In genomic region chr19:4962085-4962619, GRCh38 we compare ENCODE assay signal across 21 cellular contexts. TPM values are rescaled to one million over a fixed set of nuclear protein-coding genes. Genes with fewer than 3 reads are reported as not detected.
DNase-seq lines count a peak whose midpoint lies in the region; ATAC-seq, FAIRE-seq and TF ChIP-seq lines count a peak whose summit lies in the region.
"Had no signal": no experiment of that assay in that cellular context is flagged by ENCODE, and none has a peak within 500 bp of the region (broad histone marks: within the 10 kb centered on the region; RNA-seq: fewer than 3 reads in every experiment).

No MANE protein-coding gene starts in this region.

- TF ChIP-seq POLR2A in HepG2 (IDR thresholded peaks at IDR 0.05; ENCODE audit: insufficient read depth in 1 of 2, low read depth in 2 of 2, low read length in 2 of 2) (no peak), right lobe of liver (IDR thresholded peaks at IDR 0.05) (no peak), K562 (conservative IDR thresholded peaks at IDR 0.05) (no peak), heart left ventricle (IDR thresholded peaks at IDR 0.05) (no peak)

- FAIRE-seq in HepG2 (lab: Jason Lieb, UNC), result no peak
- no peak for FAIRE-seq in K562 (lab: Jason Lieb, UNC)
- FAIRE-seq: GM12892, GM18507 had no signal

- no peaks in the 10 kb centered on the region for H3K79me2 ChIP-seq in HepG2 (ENCODE audit: insufficient read depth, low read length)
- no peaks in the 10 kb centered on the region for H3K79me2 ChIP-seq in K562 (ENCODE audit: control insufficient read depth, insufficient read depth, low read length)

- H3K4me3 ChIP-seq in HepG2 (replicated peaks in 1 of 3; ENCODE audit: insufficient read depth in 1 of 3, low read depth in 2 of 3, low read length in 3 of 3) (no peak overlapping the region), right lobe of liver (no peak overlapping the region), K562 (no peak overlapping the region), mucosa of descending colon (no peak overlapping the region), heart left ventricle (no peak overlapping the region)
- H3K4me3 ChIP-seq: GM23248, HAP-1 had no signal

- H2AFZ ChIP-seq in HepG2 (ENCODE audit: low read length) (no peak overlapping the region), K562 (ENCODE audit: low read depth, low read length) (no peak overlapping the region)
- H2AFZ ChIP-seq: GM23248 had no signal

- BruUV-seq in HepG2 (replicated peaks; lab: Mats Ljungman, UMichigan), result no TSS peak
- no TSS peak for BruUV-seq in K562 (replicated peaks; lab: Mats Ljungman, UMichigan)

- TF ChIP-seq RAD21 in HepG2 (CRISPR knock-in tag; IDR thresholded peaks at IDR 0.05) (no peak), K562 (CRISPR knock-in tag; conservative IDR thresholded peaks at IDR 0.05 in 1 of 2, IDR thresholded peaks at IDR 0.05 in 1 of 2) (no peak)

- DNase-seq in HepG2 (ENCODE audit: low spot score) (no peak), right lobe of liver (no peak), K562 (ENCODE audit: extremely low read depth in 1 of 4, low spot score in 3 of 4) (no peak), mucosa of descending colon (no peak), Right ventricle myocardium inferior (ENCODE audit: missing footprints) (no peak), AG08396 (ENCODE audit: low spot score) (no peak), heart left ventricle (no peak)
- DNase-seq: 8988T; BE2C; C1 segment of cervical spinal cord; Caco-2; CD4-positive, alpha-beta T cell; GM23248; IMR-90; KBM-7 had no signal

- peaks cover 1% of the 10 kb centered on the region; the same call in 1 of the 2 replicates for H3K4me1 ChIP-seq in HepG2 (ENCODE audit: insufficient read depth, low read length)
- H3K4me1 ChIP-seq in right lobe of liver, result no peaks in the 10 kb centered on the region
- H3K4me1 ChIP-seq in K562 (replicated peaks in 1 of 2; ENCODE audit: control insufficient read depth in 2 of 2, insufficient read depth in 2 of 2, low read length in 2 of 2), result peaks cover 2 to 16% of the 10 kb centered on the region in 2 experiments; a peak in 4 of 5 replicates
- no peaks in the 10 kb centered on the region for H3K4me1 ChIP-seq in mucosa of descending colon (ENCODE audit: low read depth)
- no peaks in the 10 kb centered on the region for H3K4me1 ChIP-seq in heart left ventricle
- H3K4me1 ChIP-seq: BE2C, Caco-2, HAP-1 had no signal

- intact Hi-C loops in HepG2 (cut with micrococcal nuclease; ENCODE audit: unreplicated experiment) (no loop called here), right lobe of liver (cut with DNase I) (no loop called here), K562 (cut with micrococcal nuclease) (no loop called here), mucosa of descending colon (cut with DNase I, micrococcal nuclease) (no loop called here), Right ventricle myocardium inferior (cut with DNase I) (no loop called here), heart left ventricle (cut with DNase I) (no loop called here)

- ATAC-seq in HepG2 (no peak), right lobe of liver (no peak), K562 (no peak), mucosa of descending colon (peak; percentile 30), Right ventricle myocardium inferior (no peak), heart left ventricle (no peak)

- POLR2A ChIA-PET in HepG2 (lab: Yijun Ruan, JAX) (no interaction called here), K562 (lab: Yijun Ruan, JAX) (no interaction called here)

- H3K27me3 ChIP-seq in HepG2 (ENCODE audit: control insufficient read depth in 1 of 2, insufficient read depth in 2 of 2, low read length in 2 of 2) (no peaks in the 10 kb centered on the region; a peak in 1 of 5 replicates), right lobe of liver (no peaks in the 10 kb centered on the region), K562 (ENCODE audit: control insufficient read depth in 2 of 2, insufficient read depth in 2 of 2, low read length in 2 of 2) (no peaks in the 10 kb centered on the region), heart left ventricle (no peaks in the 10 kb centered on the region)
- H3K27me3 ChIP-seq: BE2C had no signal

- TF ChIP-seq CTCF in HepG2 (CRISPR knock-in tag; IDR thresholded peaks at IDR 0.05) (no peak), right lobe of liver (IDR thresholded peaks at IDR 0.05) (no peak), K562 (IDR thresholded peaks at IDR 0.05 in 2 of 3, conservative IDR thresholded peaks at IDR 0.05 in 1 of 3; ENCODE audit: insufficient read depth in 2 of 3, low read depth in 1 of 3, low read length in 3 of 3) (no peak), mucosa of descending colon (IDR thresholded peaks at IDR 0.05) (no peak), heart left ventricle (IDR thresholded peaks at IDR 0.05) (no peak)

- no peak overlapping the region for H3K27ac ChIP-seq in HepG2 (ENCODE audit: extremely low read length, insufficient read depth, low read length)
- H3K27ac ChIP-seq in right lobe of liver, result no peak overlapping the region
- no peak overlapping the region for H3K27ac ChIP-seq in K562 (ENCODE audit: extremely low read depth, low read depth, low read length)
- H3K27ac ChIP-seq in heart left ventricle, result no peak overlapping the region
- H3K27ac ChIP-seq: GM23248, HL-60 had no signal

- WGBS in HepG2 (ENCODE audit: low lambda C conversion rate), result 94% methylated on average over 4 of the region's 7 CpGs
- 82% methylated on average over 3 of the region's 7 CpGs for WGBS in right lobe of liver (ENCODE audit: insufficient coverage, low coverage, low lambda C conversion rate, missing lambda C conversion rate)
- 93% methylated on average over 7 of the region's 7 CpGs for WGBS in K562 (ENCODE audit: insufficient coverage, low coverage, missing lambda C conversion rate)
- WGBS in heart left ventricle, 4 donors, result 96 to 99% (median 97%) methylated on average over 7 of the region's 7 CpGs

- H3K9me3 ChIP-seq in HepG2 (ENCODE audit: low read length) (no peaks in the 10 kb centered on the region), right lobe of liver (no peaks in the 10 kb centered on the region), K562 (replicated peaks; ENCODE audit: control insufficient read depth, insufficient read depth, low read depth, low read length) (no peaks in the 10 kb centered on the region), mucosa of descending colon (no peaks in the 10 kb centered on the region), heart left ventricle (no peaks in the 10 kb centered on the region)
- H3K9me3 ChIP-seq: BE2C, Caco-2, HAP-1 had no signal

- H3K4me2 ChIP-seq in HepG2 (ENCODE audit: low read depth, low read length), result no peak overlapping the region
- H3K4me2 ChIP-seq in K562 (ENCODE audit: insufficient read depth, low read length), result no peak overlapping the region

- peaks cover 13 to 25% of the 10 kb centered on the region in 2 experiments; a peak in 4 of 5 replicates for H3K36me3 ChIP-seq in HepG2 (replicated peaks in 1 of 2; ENCODE audit: control insufficient read depth in 1 of 2, insufficient read depth in 2 of 2, low read length in 2 of 2)
- no peaks in the 10 kb centered on the region for H3K36me3 ChIP-seq in right lobe of liver
- H3K36me3 ChIP-seq in K562 (ENCODE audit: control insufficient read depth, insufficient read depth, low read length), result peaks cover 48% of the 10 kb centered on the region; the same call in 2 of the 3 replicates
- H3K36me3 ChIP-seq in mucosa of descending colon (ENCODE audit: low read depth), result no peaks in the 10 kb centered on the region
- peaks cover 0 to 8% (median 0%) of the 10 kb centered on the region in 9 donors for H3K36me3 ChIP-seq in heart left ventricle

- in situ Hi-C loops in HepG2 (cut with HindIII; ENCODE audit: extremely low pct_ligation_motif_present, low pct_unique_long_range_greater_than_20kb), result no loop called here
- in situ Hi-C loops in K562 (cut with MboI), result no loop called here

- CTCF ChIA-PET in HepG2 (lab: Yijun Ruan, JAX; ENCODE audit: low intra/inter-chr PET ratio, low total read pairs), result no interaction called here
- CTCF ChIA-PET in K562 (lab: Yijun Ruan, JAX; ENCODE audit: low intra/inter-chr PET ratio), result no interaction called here

- TF ChIP-seq EP300 in HepG2 (IDR thresholded peaks at IDR 0.05; ENCODE audit: low read depth in 2 of 2, low read length in 2 of 2) (no peak), HepG2 (CRISPR knock-in tag; IDR thresholded peaks at IDR 0.05; ENCODE audit: borderline replicate concordance) (no peak), K562 (IDR thresholded peaks at IDR 0.05; ENCODE audit: low read length) (no peak)

- H4K20me1 ChIP-seq in HepG2 (ENCODE audit: insufficient read depth, low read length) (no peaks in the 10 kb centered on the region), K562 (replicated peaks; ENCODE audit: control insufficient read depth, insufficient read depth, low read length) (no peaks in the 10 kb centered on the region)

- H3K9me1 ChIP-seq in K562 (ENCODE audit: control insufficient read depth, insufficient read depth, low read length), result no peaks in the 10 kb centered on the region

- H3K9ac ChIP-seq in HepG2 (ENCODE audit: insufficient read depth, low read depth, low read length) (no peak overlapping the region), K562 (ENCODE audit: insufficient read depth in 1 of 2, low read depth in 2 of 2, low read length in 2 of 2) (no peak overlapping the region)
- H3K9ac ChIP-seq: GM23248 had no signal

RNA-seq across cellular contexts. Expression of gene KDM4B, which starts 6.8 kb away (rescaled TPM):
- total RNA-seq in HepG2 (2016; rRNA removed; fragmentation: Illumina TruSeq; extraction: Trizol) (4.4 and 4.9 TPM in 2 replicates), right lobe of liver (10 to 100 TPM; 14.2 to 36.9 (median 29.1) TPM), K562 (2014; rRNA removed) (11.0 and 12.0 TPM in 2 replicates), K562 (2014; rRNA removed; fragmentation: Illumina TruSeq; extraction: Trizol) (3.6 and 4.5 TPM in 2 replicates), K562 (2015; rRNA removed; fragmentation: Illumina TruSeq; extraction: Trizol) (7.3 and 7.7 TPM in 2 replicates), K562 (2021) (29.9 TPM in 2 replicates), mucosa of descending colon (10 to 100 TPM; 42.7 to 53.8 (median 50.0) TPM), Right ventricle myocardium inferior (38.6 TPM), heart left ventricle (10 to 100 TPM; 21.5 to 36.5 (median 28.1) TPM)
- total RNA-seq in HepG2 (2016; cell fraction: cytosol; rRNA removed; fragmentation: Illumina TruSeq; extraction: Trizol; ENCODE audit: low read depth), result 8.2 and 11.5 TPM in 2 replicates
- 3.5 and 4.9 TPM in 2 replicates for total RNA-seq in HepG2 (2016; cell fraction: insoluble cytoplasmic fraction; rRNA removed; fragmentation: Illumina TruSeq; extraction: Trizol)
- 3.1 and 3.8 TPM in 2 replicates for total RNA-seq in HepG2 (2016; cell fraction: membrane; rRNA removed; fragmentation: Illumina TruSeq; extraction: Trizol)
- 3.9 and 4.5 TPM in 2 replicates for total RNA-seq in HepG2 (2016; cell fraction: nucleus; rRNA removed; fragmentation: Illumina TruSeq; extraction: Trizol)
- polyA plus RNA-seq in HepG2 (2011; rRNA removed) (14.6 and 18.6 TPM in 2 replicates), K562 (2011; rRNA removed) (11.2 and 20.3 TPM in 2 replicates), K562 (2014; fragmentation: Illumina TruSeq; extraction: Trizol) (5.1 and 10.5 TPM in 2 replicates), K562 (2014; fragmentation: Nextera tagmentation; extraction: Ambion mirVana) (under 1 TPM; 0.21 to 0.25 TPM), K562 (2014; rRNA removed) (11.5 and 13.7 TPM in 2 replicates), heart left ventricle (10 to 100 TPM; 22.6 to 24.3 TPM)
- polyA plus RNA-seq in HepG2 (2011; cell fraction: cytosol; rRNA removed), result 6.9 and 11.2 TPM in 2 replicates
- polyA plus RNA-seq in HepG2 (2011; cell fraction: nucleus; rRNA removed), result 33.5 and 43.5 TPM in 2 replicates
- polyA plus RNA-seq in HepG2 (2012), result 13.7 TPM in 2 replicates
- polyA plus RNA-seq in HepG2 (2016; cell fraction: cytosol; fragmentation: Illumina TruSeq; extraction: Trizol; ENCODE audit: low read depth), result 0.49 and 0.51 TPM in 2 replicates
- polyA plus RNA-seq in HepG2 (2016; cell fraction: insoluble cytoplasmic fraction; fragmentation: Illumina TruSeq; extraction: Trizol; ENCODE audit: low read depth), result 4.1 and 5.2 TPM in 2 replicates
- 0.86 and 1.2 TPM in 2 replicates for polyA plus RNA-seq in HepG2 (2016; cell fraction: membrane; fragmentation: Illumina TruSeq; extraction: Trizol; ENCODE audit: low read depth)
- polyA plus RNA-seq in HepG2 (2016; cell fraction: nucleus; fragmentation: Illumina TruSeq; extraction: Trizol; ENCODE audit: insufficient read depth, low read depth), result 7.8 and 9.0 TPM in 2 replicates
- polyA minus RNA-seq in HepG2 (2011; rRNA and poly(A)+ RNA removed; ENCODE audit: low replicate concordance), result 27.9 and 166 TPM in 2 replicates
- polyA minus RNA-seq in HepG2 (2011; cell fraction: cytosol; rRNA and poly(A)+ RNA removed), result 29.8 and 30.8 TPM in 2 replicates
- 29.2 and 30.7 TPM in 2 replicates for polyA minus RNA-seq in HepG2 (2011; cell fraction: nucleus; rRNA and poly(A)+ RNA removed)
- total RNA-seq in K562 (2011; cell fraction: chromatin; rRNA removed; ENCODE audit: low replicate concordance), result 107 and 202 TPM in 2 replicates
- total RNA-seq in K562 (2011; cell fraction: nucleolus; rRNA removed), result 89.1 and 93.6 TPM in 2 replicates
- 45.3 and 67.9 TPM in 2 replicates for total RNA-seq in K562 (2011; cell fraction: nucleoplasm; rRNA removed)
- 10.4 and 17.7 TPM in 2 replicates for polyA plus RNA-seq in K562 (2011; cell fraction: cytosol; rRNA removed)
- polyA plus RNA-seq in K562 (2011; cell fraction: nucleus; rRNA removed), result 25.6 and 35.2 TPM in 2 replicates
- polyA plus RNA-seq in K562 (2012), result 16.8 and 24.0 TPM in 2 replicates
- 10.5 and 14.0 TPM in 2 replicates for polyA minus RNA-seq in K562 (2011; rRNA and poly(A)+ RNA removed)
- polyA minus RNA-seq in K562 (2011; cell fraction: cytosol; rRNA and poly(A)+ RNA removed), result 34.8 and 59.5 TPM in 2 replicates
- 26.9 and 35.7 TPM in 2 replicates for polyA minus RNA-seq in K562 (2011; cell fraction: nucleus; rRNA and poly(A)+ RNA removed)

RNA-seq across cellular contexts. Expression of gene UHRF1, which starts 52.9 kb away (rescaled TPM):
- total RNA-seq in HepG2 (2016; rRNA removed; fragmentation: Illumina TruSeq; extraction: Trizol), result 77.7 and 78.4 TPM in 2 replicates
- total RNA-seq in HepG2 (2016; cell fraction: cytosol; rRNA removed; fragmentation: Illumina TruSeq; extraction: Trizol; ENCODE audit: low read depth), result 3.9 and 6.2 TPM in 2 replicates
- 67.8 and 81.6 TPM in 2 replicates for total RNA-seq in HepG2 (2016; cell fraction: insoluble cytoplasmic fraction; rRNA removed; fragmentation: Illumina TruSeq; extraction: Trizol)
- total RNA-seq in HepG2 (2016; cell fraction: membrane; rRNA removed; fragmentation: Illumina TruSeq; extraction: Trizol), result 20.0 and 21.7 TPM in 2 replicates
- total RNA-seq in HepG2 (2016; cell fraction: nucleus; rRNA removed; fragmentation: Illumina TruSeq; extraction: Trizol), result 44.9 and 50.5 TPM in 2 replicates
- polyA plus RNA-seq in HepG2 (2011; rRNA removed), result 6.6 and 6.8 TPM in 2 replicates
- polyA plus RNA-seq in HepG2 (2011; cell fraction: cytosol; rRNA removed), result 3.1 and 4.8 TPM in 2 replicates
- polyA plus RNA-seq in HepG2 (2011; cell fraction: nucleus; rRNA removed), result 10.7 and 15.0 TPM in 2 replicates
- 6.1 and 15.1 TPM in 2 replicates for polyA plus RNA-seq in HepG2 (2012)
- 2.1 and 2.4 TPM in 2 replicates for polyA plus RNA-seq in HepG2 (2016; cell fraction: cytosol; fragmentation: Illumina TruSeq; extraction: Trizol; ENCODE audit: low read depth)
- 65.4 and 73.6 TPM in 2 replicates for polyA plus RNA-seq in HepG2 (2016; cell fraction: insoluble cytoplasmic fraction; fragmentation: Illumina TruSeq; extraction: Trizol; ENCODE audit: low read depth)
- polyA plus RNA-seq in HepG2 (2016; cell fraction: membrane; fragmentation: Illumina TruSeq; extraction: Trizol; ENCODE audit: low read depth), result 7.7 and 8.4 TPM in 2 replicates
- polyA plus RNA-seq in HepG2 (2016; cell fraction: nucleus; fragmentation: Illumina TruSeq; extraction: Trizol; ENCODE audit: insufficient read depth, low read depth), result 78.8 and 80.1 TPM in 2 replicates
- polyA minus RNA-seq in HepG2 (2011; rRNA and poly(A)+ RNA removed; ENCODE audit: low replicate concordance), result 16.7 and 45.7 TPM in 2 replicates
- polyA minus RNA-seq in HepG2 (2011; cell fraction: cytosol; rRNA and poly(A)+ RNA removed), result 4.4 and 8.6 TPM in 2 replicates
- 4.1 and 5.9 TPM in 2 replicates for polyA minus RNA-seq in HepG2 (2011; cell fraction: nucleus; rRNA and poly(A)+ RNA removed)
- total RNA-seq in right lobe of liver, result 1 to 10 TPM in 2 of 6 experiments, under 1 TPM in 4; 0.17 to 3.8 (median 0.82) TPM
- 18.6 and 36.9 TPM in 2 replicates for total RNA-seq in K562 (2011; cell fraction: chromatin; rRNA removed; ENCODE audit: low replicate concordance)
- total RNA-seq in K562 (2011; cell fraction: nucleolus; rRNA removed), result 23.3 and 25.5 TPM in 2 replicates
- 15.3 and 17.0 TPM in 2 replicates for total RNA-seq in K562 (2011; cell fraction: nucleoplasm; rRNA removed)
- total RNA-seq in K562 (2014; rRNA removed), result 65.5 and 73.3 TPM in 2 replicates
- total RNA-seq in K562 (2014; rRNA removed; fragmentation: Illumina TruSeq; extraction: Trizol), result 16.8 and 17.7 TPM in 2 replicates
- 42.3 and 42.6 TPM in 2 replicates for total RNA-seq in K562 (2015; rRNA removed; fragmentation: Illumina TruSeq; extraction: Trizol)
- 91.4 and 101 TPM in 2 replicates for total RNA-seq in K562 (2021)
- polyA plus RNA-seq in K562 (2011; rRNA removed), result 8.7 and 16.7 TPM in 2 replicates
- 8.1 and 14.0 TPM in 2 replicates for polyA plus RNA-seq in K562 (2011; cell fraction: cytosol; rRNA removed)
- polyA plus RNA-seq in K562 (2011; cell fraction: nucleus; rRNA removed), result 20.9 and 30.2 TPM in 2 replicates
- 23.4 and 46.2 TPM in 2 replicates for polyA plus RNA-seq in K562 (2012)
- 30.9 and 49.5 TPM in 2 replicates for polyA plus RNA-seq in K562 (2014; fragmentation: Illumina TruSeq; extraction: Trizol)
- polyA plus RNA-seq in K562 (2014; fragmentation: Nextera tagmentation; extraction: Ambion mirVana), result 10 to 100 TPM in 1 of 2 experiments, 1 to 10 TPM in 1; 6.0 to 14.2 TPM
- 44.0 and 47.4 TPM in 2 replicates for polyA plus RNA-seq in K562 (2014; rRNA removed)
- 8.0 and 10.3 TPM in 2 replicates for polyA minus RNA-seq in K562 (2011; rRNA and poly(A)+ RNA removed)
- polyA minus RNA-seq in K562 (2011; cell fraction: cytosol; rRNA and poly(A)+ RNA removed), result 14.2 and 19.1 TPM in 2 replicates
- 8.3 and 9.4 TPM in 2 replicates for polyA minus RNA-seq in K562 (2011; cell fraction: nucleus; rRNA and poly(A)+ RNA removed)
- 10 to 100 TPM in 1 of 3 donors, 1 to 10 TPM in 2; 3.2 to 13.4 (median 4.2) TPM for total RNA-seq in mucosa of descending colon
- total RNA-seq in Right ventricle myocardium inferior, result 2.3 TPM
- 1 to 10 TPM in 2 of 9 donors, under 1 TPM in 7; 0.25 to 8.9 (median 0.89) TPM for total RNA-seq in heart left ventricle
- under 1 TPM; 0.34 to 0.69 TPM for polyA plus RNA-seq in heart left ventricle

RNA-seq across cellular contexts. Expression of gene ARRDC5, which starts 59.5 kb away (rescaled TPM):
- not detected in 2 replicates for total RNA-seq in HepG2 (2016; rRNA removed; fragmentation: Illumina TruSeq; extraction: Trizol)
- total RNA-seq in HepG2 (2016; cell fraction: cytosol; rRNA removed; fragmentation: Illumina TruSeq; extraction: Trizol; ENCODE audit: low read depth), result not detected in 2 replicates
- total RNA-seq in HepG2 (2016; cell fraction: insoluble cytoplasmic fraction; rRNA removed; fragmentation: Illumina TruSeq; extraction: Trizol), result not detected in 2 replicates
- total RNA-seq in HepG2 (2016; cell fraction: membrane; rRNA removed; fragmentation: Illumina TruSeq; extraction: Trizol), result not detected in 2 replicates
- not detected in 2 replicates for total RNA-seq in HepG2 (2016; cell fraction: nucleus; rRNA removed; fragmentation: Illumina TruSeq; extraction: Trizol)
- polyA plus RNA-seq in HepG2 (2011; rRNA removed), result not detected in 2 replicates
- polyA plus RNA-seq in HepG2 (2011; cell fraction: cytosol; rRNA removed), result not detected in 2 replicates
- polyA plus RNA-seq in HepG2 (2011; cell fraction: nucleus; rRNA removed), result not detected in 2 replicates
- not detected in 2 replicates for polyA plus RNA-seq in HepG2 (2012)
- polyA plus RNA-seq in HepG2 (2016; cell fraction: cytosol; fragmentation: Illumina TruSeq; extraction: Trizol; ENCODE audit: low read depth), result not detected in 2 replicates
- polyA plus RNA-seq in HepG2 (2016; cell fraction: insoluble cytoplasmic fraction; fragmentation: Illumina TruSeq; extraction: Trizol; ENCODE audit: low read depth), result not detected in 2 replicates
- polyA plus RNA-seq in HepG2 (2016; cell fraction: membrane; fragmentation: Illumina TruSeq; extraction: Trizol; ENCODE audit: low read depth), result not detected in 2 replicates
- not detected in 2 replicates for polyA plus RNA-seq in HepG2 (2016; cell fraction: nucleus; fragmentation: Illumina TruSeq; extraction: Trizol; ENCODE audit: insufficient read depth, low read depth)
- polyA minus RNA-seq in HepG2 (2011; rRNA and poly(A)+ RNA removed; ENCODE audit: low replicate concordance), result 0.09 TPM in 1 of 2 replicates, not detected in the other
- polyA minus RNA-seq in HepG2 (2011; cell fraction: cytosol; rRNA and poly(A)+ RNA removed), result not detected in 2 replicates
- not detected in 2 replicates for polyA minus RNA-seq in HepG2 (2011; cell fraction: nucleus; rRNA and poly(A)+ RNA removed)
- under 1 TPM in 3 of 6 experiments, not detected in 3; 0.15 to 0.35 (median 0.17) TPM for total RNA-seq in right lobe of liver
- not detected in 2 replicates for total RNA-seq in K562 (2011; cell fraction: chromatin; rRNA removed; ENCODE audit: low replicate concordance)
- total RNA-seq in K562 (2011; cell fraction: nucleolus; rRNA removed), result not detected in 2 replicates
- total RNA-seq in K562 (2011; cell fraction: nucleoplasm; rRNA removed), result not detected in 2 replicates
- total RNA-seq in K562 (2014; rRNA removed), result not detected in 2 replicates
- not detected in 2 replicates for total RNA-seq in K562 (2014; rRNA removed; fragmentation: Illumina TruSeq; extraction: Trizol)
- not detected in 2 replicates for total RNA-seq in K562 (2015; rRNA removed; fragmentation: Illumina TruSeq; extraction: Trizol)
- not detected in 2 replicates for total RNA-seq in K562 (2021)
- polyA plus RNA-seq in K562 (2011; rRNA removed), result not detected in 2 replicates
- not detected in 2 replicates for polyA plus RNA-seq in K562 (2011; cell fraction: cytosol; rRNA removed)
- polyA plus RNA-seq in K562 (2011; cell fraction: nucleus; rRNA removed), result not detected in 2 replicates
- polyA plus RNA-seq in K562 (2012), result not detected in 2 replicates
- polyA plus RNA-seq in K562 (2014; fragmentation: Illumina TruSeq; extraction: Trizol), result not detected in 2 replicates
- polyA plus RNA-seq in K562 (2014; fragmentation: Nextera tagmentation; extraction: Ambion mirVana), result not detected
- not detected in 2 replicates for polyA plus RNA-seq in K562 (2014; rRNA removed)
- not detected in 2 replicates for polyA minus RNA-seq in K562 (2011; rRNA and poly(A)+ RNA removed)
- not detected in 2 replicates for polyA minus RNA-seq in K562 (2011; cell fraction: cytosol; rRNA and poly(A)+ RNA removed)
- not detected in 2 replicates for polyA minus RNA-seq in K562 (2011; cell fraction: nucleus; rRNA and poly(A)+ RNA removed)
- total RNA-seq in mucosa of descending colon, result under 1 TPM in 2 of 3 donors, not detected in 1; 0.22 to 0.70 TPM
- not detected for total RNA-seq in Right ventricle myocardium inferior
- total RNA-seq in heart left ventricle, result under 1 TPM in 2 of 9 donors, not detected in 7; 0.43 to 0.70 TPM
- polyA plus RNA-seq in heart left ventricle, result under 1 TPM in 1 of 2 donors, not detected in 1; 0.04 TPM
- total RNA-seq: Caco-2, GM23248, H4, HT1080, IMR-90 had no signal
- polyA plus RNA-seq: GM23248, IMR-90 had no signal

Comparison
In these comparisons a context has a peak if more than half of its experiments do, and no peak if none do; other contexts are left out.
1. Of the 241 proteins assayed by ChIP-seq in both HepG2 and K562: peak only in HepG2: none; only in K562: ADNP; in both: ZBTB40; in neither: 238; mixed calls (peak in some experiments, not most) for 1.